ENCODE assay signal across 8 cellular contexts in genomic region chr16:14632693-14633569, GRCh38. TPM values are rescaled to one million over a fixed set of nuclear protein-coding genes. Genes with fewer than 3 reads are reported as not detected.
DNase-seq lines count a peak whose midpoint lies in the region; TF ChIP-seq lines count a peak whose summit lies in the region.

TSS of gene BFAR (plus strand) at chr16:14632951. CDS start at chr16:14644347, 11,396 bp downstream.

- no peaks in the 10 kb centered on the region for H3K36me3 Mint-ChIP-seq in nephron (ENCODE audit: low read depth)
- peaks cover 30% of the 10 kb centered on the region for H3K36me3 Mint-ChIP-seq in stimulated activated naive CD8-positive, alpha-beta T cell treated with anti-CD3 and anti-CD28 coated beads, Interleukin-15, Interleukin-2, amounts not matched to agents 100 ng/mL and 50 ng/mL, for 24 hours (ENCODE audit: low read depth)

- no peaks in the 10 kb centered on the region for H3K27me3 Mint-ChIP-seq in nephron (ENCODE audit: low read depth)
- no peaks in the 10 kb centered on the region for H3K27me3 Mint-ChIP-seq in stimulated activated naive CD8-positive, alpha-beta T cell treated with anti-CD3 and anti-CD28 coated beads, Interleukin-15, Interleukin-2, amounts not matched to agents 100 ng/mL and 50 ng/mL, for 24 hours

- H3K9me3 Mint-ChIP-seq in nephron, result peaks cover 3% of the 10 kb centered on the region
- no peaks in the 10 kb centered on the region for H3K9me3 Mint-ChIP-seq in stimulated activated naive CD8-positive, alpha-beta T cell treated with anti-CD3 and anti-CD28 coated beads, Interleukin-15, Interleukin-2, amounts not matched to agents 100 ng/mL and 50 ng/mL, for 24 hours

- H3K4me1 Mint-ChIP-seq in nephron, result peaks cover 52% of the 10 kb centered on the region
- H3K4me1 Mint-ChIP-seq in stimulated activated naive CD8-positive, alpha-beta T cell treated with anti-CD3 and anti-CD28 coated beads, Interleukin-15, Interleukin-2, amounts not matched to agents 100 ng/mL and 50 ng/mL, for 24 hours (ENCODE audit: low read depth), result peaks cover 67% of the 10 kb centered on the region

- H3K36me3 ChIP-seq in H7 (replicated peaks; ENCODE audit: control insufficient read depth, insufficient read depth, low read length), result peaks cover 2% of the 10 kb centered on the region

- DNase-seq in ELF-1 (ENCODE audit: low read depth, low spot score) (peak; percentile 99), H7 (peak; percentile 97), M059J (ENCODE audit: low read depth) (peak; percentile 97), SHP77 (lab: John Stamatoyannopoulos, UW) (peak; percentile 95), fibroblast of pulmonary artery (ENCODE audit: low read depth) (peak; percentile 97)
- peak; percentile 99 for DNase-seq in activated effector memory CD4-positive, alpha-beta T cell treated with Interleukin-2 at 50 U/mL for 16 hours

- H3K27ac Mint-ChIP-seq in nephron, result peak within 1 kb of the TSS; percentile 93 to 96 (median 93)
- H3K27ac Mint-ChIP-seq in stimulated activated naive CD8-positive, alpha-beta T cell treated with anti-CD3 and anti-CD28 coated beads, Interleukin-15, Interleukin-2, amounts not matched to agents 100 ng/mL and 50 ng/mL, for 24 hours, result peak within 1 kb of the TSS; percentile 97

- peak within 1 kb of the TSS; percentile 98 to 100 (median 100) for H3K4me3 Mint-ChIP-seq in nephron
- H3K4me3 Mint-ChIP-seq in stimulated activated naive CD8-positive, alpha-beta T cell treated with anti-CD3 and anti-CD28 coated beads, Interleukin-15, Interleukin-2, amounts not matched to agents 100 ng/mL and 50 ng/mL, for 24 hours, result peak within 1 kb of the TSS; percentile 96

- H3K27me3 ChIP-seq in H7 (ENCODE audit: control insufficient read depth, insufficient read depth, low read length), result no peaks in the 10 kb centered on the region

- TF ChIP-seq CTCF in fibroblast of pulmonary artery (IDR thresholded peaks at IDR 0.05; ENCODE audit: low read length, missing control alignments), result no peak
- TF ChIP-seq CTCF in nephron (IDR thresholded peaks at IDR 0.05; ENCODE audit: unreplicated experiment in 3 of 3), result no peak

- H3K4me3 ChIP-seq in H7 (ENCODE audit: insufficient read depth, low read depth, low read length), result peak within 1 kb of the TSS; percentile 95
- H3K4me3 ChIP-seq in fibroblast of pulmonary artery (replicated peaks; ENCODE audit: low read depth, low read length), result peak within 1 kb of the TSS; percentile 94

RNA-seq across cellular contexts. Expression of gene BFAR, which starts in this region (rescaled TPM):
- total RNA-seq in H7 (2014; rRNA removed; shearing (Covaris generic)), result 99.8 and 114 TPM in 2 replicates
- 181 and 195 TPM in 2 replicates for total RNA-seq in M059J (2014; rRNA removed; shearing (Covaris generic))

Comparison
In these comparisons a context has a peak if more than half of its experiments do, and no peak if none do; other contexts are left out.
1. Peak in every context shown above with its lines: DNase-seq and H3K4me3 ChIP-seq.